Comparison of ENCODE assay signal across 14 cellular contexts in the genomic region with DNA sequence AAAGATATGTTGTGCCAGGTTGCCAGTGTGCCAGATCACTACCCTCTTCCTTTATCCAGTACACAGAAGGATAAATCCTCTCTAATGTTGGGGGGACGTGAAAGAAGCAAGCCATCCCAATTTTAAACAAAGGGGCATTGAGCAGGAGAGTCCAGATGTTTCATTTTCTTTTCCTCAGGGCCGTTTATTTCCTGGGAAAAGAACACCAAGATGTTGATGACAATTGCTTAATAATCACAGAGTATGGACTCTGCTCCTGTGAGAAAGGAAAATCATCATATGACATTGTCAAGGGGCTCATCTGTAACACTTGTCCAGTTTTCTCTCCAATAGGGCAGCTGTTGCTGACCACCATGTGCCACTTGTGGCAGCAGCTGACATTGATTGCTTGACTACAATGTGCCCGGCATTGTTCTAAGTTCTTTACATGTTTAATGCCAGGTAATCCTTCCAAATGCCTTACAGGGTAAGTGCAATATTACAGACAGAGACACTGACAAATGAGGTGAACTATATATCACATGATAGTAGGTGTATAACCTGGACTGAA.
A peak's percentile ranks its signal among the peaks of the same experiment; 100 is the strongest.
DNase-seq lines count a peak whose midpoint lies in the region; ATAC-seq lines count a peak whose summit lies in the region.
"Had no signal": no experiment of that assay in that cellular context is flagged by ENCODE, and none has a peak within 500 bp of the region (broad histone marks: within the 10 kb centered on the region; RNA-seq: fewer than 3 reads in every experiment).

No MANE protein-coding gene starts in this region.

- no peaks in the 10 kb centered on the region for H3K27me3 ChIP-seq in right cardiac atrium (ENCODE audit: control insufficient read depth, insufficient read depth)

- H3K27ac ChIP-seq in right cardiac atrium (ENCODE audit: low read length), result no peak overlapping the region

- no peaks in the 10 kb centered on the region for H3K9me3 ChIP-seq in right cardiac atrium (ENCODE audit: control insufficient read depth, low read length)

- ATAC-seq in Right ventricle myocardium superior (ENCODE audit: poor library complexity) (peak; percentile 57), right cardiac atrium (no peak), left ventricle myocardium superior (peak; percentile 61), sciatic nerve (peak; percentile 63), GM18502 (IDR thresholded peaks at IDR 0.05; ENCODE audit: poor library complexity, unreplicated experiment) (no peak), HG03378 (IDR thresholded peaks at IDR 0.05; ENCODE audit: unreplicated experiment) (no peak)

- H3K4me1 ChIP-seq in right cardiac atrium (ENCODE audit: control insufficient read depth, insufficient read depth, low read length), result no peaks in the 10 kb centered on the region

- DNase-seq in Right ventricle myocardium superior (no peak), right cardiac atrium (no peak), LHCN-M2 (ENCODE audit: low read depth) (peak; percentile 8), left ventricle myocardium superior (no peak), sciatic nerve (ENCODE audit: low spot score) (no peak), Kasumi-1 (lab: John Stamatoyannopoulos, UW) (no peak)
- DNase-seq: C1 segment of cervical spinal cord; Calu3; CD4-positive, alpha-beta T cell; DMS 273 treated with DMSO at 0.1 percent for 48 hours; HCEC 1CT; HFFc6 had no signal

- intact Hi-C loops in Right ventricle myocardium superior (cut with DNase I) (no loop called here), right cardiac atrium (cut with DNase I) (loop anchor here in 3 of 4 donors (10.0 kb wide), 2 partner anchors 1347 to 1357 kb away; a partner anchor contains a TSS), left ventricle myocardium superior (cut with micrococcal nuclease) (no loop called here), sciatic nerve (cut with DNase I) (no loop called here)

- no peak overlapping the region for H3K4me3 ChIP-seq in right cardiac atrium (ENCODE audit: low read length)

- 59% methylated on average over 3 of the region's 3 CpGs for WGBS in right cardiac atrium

Comparison
In these comparisons a context has a peak if more than half of its experiments do, and no peak if none do; other contexts are left out.
1. ATAC-seq: peak in Right ventricle myocardium superior (single experiment), left ventricle myocardium superior (single experiment) and sciatic nerve (single experiment); none in right cardiac atrium (0 of 2), GM18502 (single experiment) and HG03378 (single experiment).
2. intact Hi-C loops: an anchor here in right cardiac atrium (10.0 kb wide); none called in Right ventricle myocardium superior, left ventricle myocardium superior and sciatic nerve.